In genomic region chr19:46197314-46198070, GRCh38 we compare ENCODE assay signal across 22 cellular contexts. TPM values are rescaled to one million over a fixed set of nuclear protein-coding genes. Genes with fewer than 3 reads are reported as not detected.
"Had no signal": no experiment of that assay in that cellular context is flagged by ENCODE, and none has a peak within 500 bp of the region (broad histone marks: within the 10 kb centered on the region; RNA-seq: fewer than 3 reads in every experiment).

No MANE protein-coding gene starts in this region.

- H3K9me3 Mint-ChIP-seq: activated CD4-positive, alpha-beta memory T cell treated with anti-CD3 and anti-CD28 coated beads for 36 hours; naive B cell had no signal

- H3K4me3 Mint-ChIP-seq: activated CD4-positive, alpha-beta memory T cell treated with anti-CD3 and anti-CD28 coated beads for 36 hours; activated CD4-positive, alpha-beta T cell treated with anti-CD3 and anti-CD28 coated beads for 36 hours; activated naive CD8-positive, alpha-beta T cell; neural progenitor cell had no signal

- H3K4me1 Mint-ChIP-seq: activated CD4-positive, alpha-beta T cell treated with anti-CD3 and anti-CD28 coated beads for 36 hours; naive B cell; neural progenitor cell had no signal

- H3K27ac Mint-ChIP-seq: activated CD4-positive, alpha-beta memory T cell treated with anti-CD3 and anti-CD28 coated beads for 36 hours; activated CD4-positive, alpha-beta T cell treated with anti-CD3 and anti-CD28 coated beads for 36 hours; activated naive CD8-positive, alpha-beta T cell; neural progenitor cell had no signal

- ATAC-seq: activated CD4-positive, alpha-beta T cell treated with anti-CD3 and anti-CD28 coated beads for 36 hours; foreskin keratinocyte; left lung; stimulated activated naive CD8-positive, alpha-beta T cell treated with anti-CD3 and anti-CD28 coated beads, Interleukin-15, Interleukin-2, amounts not matched to agents 100 U/mL and 50 U/mL, for 24 hours had no signal

- H3K36me3 Mint-ChIP-seq: activated CD4-positive, alpha-beta memory T cell treated with anti-CD3 and anti-CD28 coated beads for 36 hours; activated naive CD8-positive, alpha-beta T cell; naive B cell; neural progenitor cell had no signal

- DNase-seq: activated CD4-positive, alpha-beta memory T cell treated with anti-CD3 and anti-CD28 coated beads for 36 hours; activated CD4-positive, alpha-beta T cell treated with anti-CD3 and anti-CD28 coated beads for 36 hours; amniotic stem cell; dorsolateral prefrontal cortex; foreskin keratinocyte; head of caudate nucleus; left lung; naive B cell; stimulated activated CD4-positive, alpha-beta T cell treated with anti-CD3 and anti-CD28 coated beads, Interleukin-12 subunit alpha, Interleukin-12 subunit beta, amount 100 ng/mL, for 4 hours; stimulated activated CD4-positive, alpha-beta T cell treated with anti-CD3 and anti-CD28 coated beads, Interleukin-1b, Interleukin-23, amount 100 ng/mL, for 48 hours; stimulated activated naive CD8-positive, alpha-beta T cell treated with anti-CD3 and anti-CD28 coated beads, Interleukin-15, Interleukin-2, amounts not matched to agents 100 U/mL and 50 U/mL, for 24 hours; substantia nigra; T-helper 2 cell; transverse colon had no signal

RNA-seq across cellular contexts. Expression of gene IGFL1, which starts 32.0 kb away (rescaled TPM):
- total RNA-seq: activated CD4-positive, alpha-beta memory T cell treated with anti-CD3 and anti-CD28 coated beads for 36 hours; activated CD4-positive, alpha-beta T cell treated with anti-CD3 and anti-CD28 coated beads for 36 hours; cardiac septum; fibroblast of lung; kidney epithelial cell; mononuclear cell; osteocyte; right atrium auricular region; transverse colon had no signal

RNA-seq across cellular contexts. Expression of gene IGFL2, which starts 49.5 kb away (rescaled TPM):
- total RNA-seq: activated CD4-positive, alpha-beta memory T cell treated with anti-CD3 and anti-CD28 coated beads for 36 hours; activated CD4-positive, alpha-beta T cell treated with anti-CD3 and anti-CD28 coated beads for 36 hours; cardiac septum; fibroblast of lung; kidney epithelial cell; mononuclear cell; osteocyte; transverse colon had no signal
